In the genomic region with DNA sequence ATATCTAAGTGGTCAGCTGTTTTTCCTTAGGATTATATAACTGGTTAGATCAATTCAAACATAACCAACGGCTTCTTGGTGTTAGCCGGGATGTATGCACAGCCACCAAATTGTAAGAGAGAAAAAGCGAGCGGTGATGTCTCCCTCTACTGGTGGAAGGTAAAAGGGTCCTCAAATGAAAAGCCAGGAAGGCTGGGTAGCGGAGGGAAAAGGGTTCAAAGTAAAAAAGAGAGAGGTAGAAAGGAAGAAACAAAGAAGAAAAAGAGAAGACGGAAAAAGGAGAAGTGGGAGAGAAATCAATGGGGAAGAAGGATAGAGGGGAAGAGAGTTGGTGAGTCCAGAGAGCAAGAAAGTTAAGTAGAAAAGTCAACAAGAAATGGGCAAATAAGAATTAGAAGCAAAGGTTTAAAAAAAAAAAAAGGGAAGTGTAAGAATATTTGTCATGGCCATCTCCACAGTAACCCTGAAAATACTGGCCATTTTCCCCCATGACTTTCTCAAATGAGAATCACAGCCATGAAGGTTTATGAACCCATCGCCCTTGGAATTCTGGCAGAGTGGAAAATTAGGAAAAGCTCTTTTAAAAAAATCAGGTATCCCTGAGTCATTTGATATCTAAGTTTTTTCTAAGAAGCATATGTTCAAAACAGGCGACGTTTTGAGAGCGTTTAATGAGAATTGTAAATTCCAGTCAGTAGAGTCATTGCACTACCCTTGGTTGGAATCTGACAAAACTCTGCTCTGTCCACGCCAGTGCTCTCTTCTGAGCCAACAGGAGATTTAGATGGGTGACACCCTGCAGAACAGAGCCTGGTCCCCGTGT, we compare ENCODE assay signal across 8 cellular contexts.
A peak's percentile ranks its signal among the peaks of the same experiment; 100 is the strongest.
DNase-seq lines count a peak whose midpoint lies in the region; ATAC-seq and TF ChIP-seq lines count a peak whose summit lies in the region.

No MANE protein-coding gene starts in this region.

- no peaks in the 10 kb centered on the region for H3K36me3 Mint-ChIP-seq in activated T-cell treated with anti-CD3 and anti-CD28 coated beads, Interleukin-2, amount 50 U/mL, for 24 hours (ENCODE audit: low read depth)

- H3K27ac ChIP-seq in left ventricle myocardium inferior (replicated peaks) (no peak overlapping the region), gastrocnemius medialis (no peak overlapping the region)

- H3K4me1 ChIP-seq in left ventricle myocardium inferior (peaks cover 26% of the 10 kb centered on the region), gastrocnemius medialis (peaks cover 28 to 31% of the 10 kb centered on the region in 2 donors)

- peaks cover 25% of the 10 kb centered on the region for H3K4me1 Mint-ChIP-seq in activated T-cell treated with anti-CD3 and anti-CD28 coated beads, Interleukin-2, amount 50 U/mL, for 24 hours (ENCODE audit: low read depth)

- no peak overlapping the region for H3K27ac Mint-ChIP-seq in activated T-cell treated with anti-CD3 and anti-CD28 coated beads, Interleukin-2, amount 50 U/mL, for 24 hours

- H3K36me3 ChIP-seq in left ventricle myocardium inferior (no peaks in the 10 kb centered on the region), gastrocnemius medialis (peaks cover 0 to under 1% of the 10 kb centered on the region in 2 donors)

- no peak for TF ChIP-seq POLR2A in gastrocnemius medialis (IDR thresholded peaks at IDR 0.05)

- no peaks in the 10 kb centered on the region for H3K9me3 Mint-ChIP-seq in activated T-cell treated with anti-CD3 and anti-CD28 coated beads, Interleukin-2, amount 50 U/mL, for 24 hours

- in situ Hi-C loops in SK-MEL-5 (cut with HindIII; ENCODE audit: low pct_unique_long_range_greater_than_20kb, low sequenced_read_pairs) (no loop called here), gastrocnemius medialis (cut with MboI; ENCODE audit: low sequenced_read_pairs in 4 of 4) (loop anchor here in 2 of 4 donors (10.0 kb wide), 1 partner anchor 353 kb away; no protein-coding TSS in a partner anchor)

- peak; percentile 61 to 77 for ATAC-seq in gastrocnemius medialis
- ATAC-seq in HG03135 (IDR thresholded peaks at IDR 0.05; ENCODE audit: unreplicated experiment), result no peak

- no peaks in the 10 kb centered on the region for H3K27me3 Mint-ChIP-seq in activated T-cell treated with anti-CD3 and anti-CD28 coated beads, Interleukin-2, amount 50 U/mL, for 24 hours

- intact Hi-C loops in left ventricle myocardium inferior (cut with micrococcal nuclease) (loop anchor here (5.0 kb wide), 1 partner anchor 350 kb away; no protein-coding TSS in a partner anchor), gastrocnemius medialis (cut with DNase I; ENCODE audit: low total_unique reads) (loop anchor here (2.0 to 10.0 kb wide), 3 partner anchors 90 to 353 kb away; no protein-coding TSS in a partner anchor)

- no peak overlapping the region for H3K4me3 ChIP-seq in left ventricle myocardium inferior
- no peak overlapping the region for H3K4me3 ChIP-seq in gastrocnemius medialis

- TF ChIP-seq CTCF in left ventricle myocardium inferior (IDR thresholded peaks at IDR 0.05; ENCODE audit: borderline replicate concordance), result peak; percentile 91
- peak; percentile 64 to 89 (median 69) for TF ChIP-seq CTCF in gastrocnemius medialis (IDR thresholded peaks at IDR 0.05 in 4 of 5, conservative IDR thresholded peaks at IDR 0.05 in 1 of 5)

- DNase-seq in activated T-cell treated with anti-CD3 and anti-CD28 coated beads for 1 hour (ENCODE audit: low read depth) (peak; percentile 41), LHCN-M2 (ENCODE audit: low read depth) (peak; percentile 77), SK-MEL-5 (ENCODE audit: low read depth, low spot score) (peak; percentile 78), left ventricle myocardium inferior (no peak), gastrocnemius medialis (no peak)
- no peak for DNase-seq in activated T-cell treated with anti-CD3 and anti-CD28 coated beads, Interleukin-2, amount 50 U/mL, for 24 hours
- DNase-seq in activated naive CD8-positive, alpha-beta T cell treated with anti-CD3 and anti-CD28 coated beads, Interleukin-2, amount 50 U/mL, for 16 hours (ENCODE audit: low read depth, low spot score), result peak; percentile 28

- no peak overlapping the region for H3K4me3 Mint-ChIP-seq in activated T-cell treated with anti-CD3 and anti-CD28 coated beads, Interleukin-2, amount 50 U/mL, for 24 hours

- H3K27me3 ChIP-seq in left ventricle myocardium inferior (ENCODE audit: low read depth) (no peaks in the 10 kb centered on the region), gastrocnemius medialis (no peaks in the 10 kb centered on the region)

- H3K9me3 ChIP-seq in left ventricle myocardium inferior (replicated peaks) (no peaks in the 10 kb centered on the region), gastrocnemius medialis (no peaks in the 10 kb centered on the region)

Comparison
In these comparisons a context has a peak if more than half of its experiments do, and no peak if none do; other contexts are left out.
1. DNase-seq: peak in activated T-cell treated with anti-CD3 and anti-CD28 coated beads for 1 hour (single experiment), LHCN-M2 (single experiment), SK-MEL-5 (single experiment) and activated naive CD8-positive, alpha-beta T cell treated with anti-CD3 and anti-CD28 coated beads, Interleukin-2, amount 50 U/mL, for 16 hours (single experiment); none in activated T-cell treated with anti-CD3 and anti-CD28 coated beads, Interleukin-2, amount 50 U/mL, for 24 hours (single experiment), left ventricle myocardium inferior (single experiment) and gastrocnemius medialis (0 of 2).